In genomic region chr1:105736349-105736748, GRCh38 we compare ENCODE assay signal across 7 cellular contexts.
"Had no signal": no experiment of that assay in that cellular context is flagged by ENCODE, and none has a peak within 500 bp of the region (broad histone marks: within the 10 kb centered on the region; RNA-seq: fewer than 3 reads in every experiment).

No MANE protein-coding gene starts in this region.

- H3K4me3 ChIP-seq: GM12878 had no signal

- FAIRE-seq: GM12878, GM12891, GM12892, GM18507, GM19239 had no signal

- ATAC-seq: GM12878 had no signal

- DNase-seq: GDM1, GF-D8 had no signal
